ENCODE assay signal across 1 cellular context in genomic region chr3:46191730-46192129, GRCh38.
TF ChIP-seq lines count a peak whose summit lies in the region.

No MANE protein-coding gene starts in this region.

TF ChIP-seq in GM23338, 12 proteins besides CTCF, POLR2A, EP300 and RAD21 (continued from another document):
- no peak for TF ChIP-seq ZNF462 (CRISPR knock-in tag; IDR thresholded peaks at IDR 0.05)
- TF ChIP-seq CREB1 (CRISPR knock-in tag; IDR thresholded peaks at IDR 0.05; ENCODE audit: low read depth), result no peak
- no peak for TF ChIP-seq POLR2AphosphoS5 (IDR thresholded peaks at IDR 0.05; ENCODE audit: low read depth)
- TF ChIP-seq ETS1 (IDR thresholded peaks at IDR 0.05), result no peak
- no peak for TF ChIP-seq EZH2 (IDR thresholded peaks at IDR 0.05; ENCODE audit: low read depth, unreplicated experiment)
- TF ChIP-seq STAT1 (IDR thresholded peaks at IDR 0.05; ENCODE audit: unreplicated experiment), result no peak
- TF ChIP-seq EZH2phosphoT487 (IDR thresholded peaks at IDR 0.05; ENCODE audit: unreplicated experiment), result no peak
- no peak for TF ChIP-seq ZNF331 (CRISPR knock-in tag; IDR thresholded peaks at IDR 0.05; ENCODE audit: low read depth)
- TF ChIP-seq, protein P1, sequence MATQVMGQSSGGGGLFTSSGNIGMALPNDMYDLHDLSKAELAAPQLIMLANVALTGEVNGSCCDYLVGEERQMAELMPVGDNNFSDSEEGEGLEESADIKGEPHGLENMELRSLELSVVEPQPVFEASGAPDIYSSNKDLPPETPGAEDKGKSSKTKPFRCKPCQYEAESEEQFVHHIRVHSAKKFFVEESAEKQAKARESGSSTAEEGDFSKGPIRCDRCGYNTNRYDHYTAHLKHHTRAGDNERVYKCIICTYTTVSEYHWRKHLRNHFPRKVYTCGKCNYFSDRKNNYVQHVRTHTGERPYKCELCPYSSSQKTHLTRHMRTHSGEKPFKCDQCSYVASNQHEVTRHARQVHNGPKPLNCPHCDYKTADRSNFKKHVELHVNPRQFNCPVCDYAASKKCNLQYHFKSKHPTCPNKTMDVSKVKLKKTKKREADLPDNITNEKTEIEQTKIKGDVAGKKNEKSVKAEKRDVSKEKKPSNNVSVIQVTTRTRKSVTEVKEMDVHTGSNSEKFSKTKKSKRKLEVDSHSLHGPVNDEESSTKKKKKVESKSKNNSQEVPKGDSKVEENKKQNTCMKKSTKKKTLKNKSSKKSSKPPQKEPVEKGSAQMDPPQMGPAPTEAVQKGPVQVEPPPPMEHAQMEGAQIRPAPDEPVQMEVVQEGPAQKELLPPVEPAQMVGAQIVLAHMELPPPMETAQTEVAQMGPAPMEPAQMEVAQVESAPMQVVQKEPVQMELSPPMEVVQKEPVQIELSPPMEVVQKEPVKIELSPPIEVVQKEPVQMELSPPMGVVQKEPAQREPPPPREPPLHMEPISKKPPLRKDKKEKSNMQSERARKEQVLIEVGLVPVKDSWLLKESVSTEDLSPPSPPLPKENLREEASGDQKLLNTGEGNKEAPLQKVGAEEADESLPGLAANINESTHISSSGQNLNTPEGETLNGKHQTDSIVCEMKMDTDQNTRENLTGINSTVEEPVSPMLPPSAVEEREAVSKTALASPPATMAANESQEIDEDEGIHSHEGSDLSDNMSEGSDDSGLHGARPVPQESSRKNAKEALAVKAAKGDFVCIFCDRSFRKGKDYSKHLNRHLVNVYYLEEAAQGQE (IDR thresholded peaks at IDR 0.05; ENCODE audit: unreplicated experiment), result no peak
